In genomic region chr9:130599625-130600024, GRCh38 we compare ENCODE assay signal across 20 cellular contexts.
"Had no signal": no experiment of that assay in that cellular context is flagged by ENCODE, and none has a peak within 500 bp of the region (broad histone marks: within the 10 kb centered on the region; RNA-seq: fewer than 3 reads in every experiment).

No MANE protein-coding gene starts in this region.

- DNase-seq: activated CD8-positive, alpha-beta memory T cell treated with anti-CD3 and anti-CD28 coated beads, Interleukin-2, amount 10 ng/mL, durations not matched to agents 7 days and 5 days; activated effector memory CD4-positive, alpha-beta T cell treated with Interleukin-2 at 50 U/mL for 16 hours; activated T-cell treated with anti-CD3 and anti-CD28 coated beads, Interleukin-2, amount 50 U/mL, for 24 hours; brain microvascular endothelial cell; cerebellar nuclear complex; dermis blood vessel endothelial cell; erythroblast; left cardiac atrium; naive thymus-derived CD8-positive, alpha-beta T cell; nucleus accumbens; spleen; stimulated activated CD4-positive, alpha-beta T cell treated with anti-CD3 and anti-CD28 coated beads, Interleukin-1b, Interleukin-23, amount 100 ng/mL, for 48 hours; stimulated activated naive CD4-positive, alpha-beta T cell; substantia nigra; transverse colon had no signal

- ATAC-seq: activated CD8-positive, alpha-beta memory T cell treated with anti-CD3 and anti-CD28 coated beads, Interleukin-2, amount 10 ng/mL, durations not matched to agents 7 days and 5 days; left cardiac atrium; naive thymus-derived CD8-positive, alpha-beta T cell; sciatic nerve had no signal

- H3K27me3 Mint-ChIP-seq: activated CD8-positive, alpha-beta memory T cell treated with anti-CD3 and anti-CD28 coated beads, Interleukin-2, amount 10 ng/mL, durations not matched to agents 7 days and 5 days; activated naive CD8-positive, alpha-beta T cell; activated T-cell treated with anti-CD3 and anti-CD28 coated beads, Interleukin-2, amount 50 U/mL, for 24 hours; naive thymus-derived CD8-positive, alpha-beta T cell; progenitor cell of endocrine pancreas had no signal

- H3K9me3 Mint-ChIP-seq: activated T-cell treated with anti-CD3 and anti-CD28 coated beads, Interleukin-2, amount 50 U/mL, for 24 hours; naive thymus-derived CD8-positive, alpha-beta T cell; T-helper 1 cell treated with Interleukin-12 subunit alpha and Interleukin-12 subunit beta and Interleukin-4 antibody, amounts not matched to agents 30 μg/mL and 1 μg/mL, for 36 hours had no signal

- H3K4me1 Mint-ChIP-seq: activated CD8-positive, alpha-beta memory T cell treated with anti-CD3 and anti-CD28 coated beads, Interleukin-2, amount 10 ng/mL, durations not matched to agents 7 days and 5 days had no signal

- H3K27ac ChIP-seq: brain microvascular endothelial cell, spleen, transverse colon had no signal

- H3K4me1 ChIP-seq: spleen, transverse colon had no signal

- H3K9me3 ChIP-seq: spleen, transverse colon had no signal

- H3K27me3 ChIP-seq: brain microvascular endothelial cell, spleen, transverse colon had no signal

- H3K27ac Mint-ChIP-seq: activated naive CD8-positive, alpha-beta T cell; activated T-cell treated with anti-CD3 and anti-CD28 coated beads, Interleukin-2, amount 50 U/mL, for 24 hours; progenitor cell of endocrine pancreas; T-helper 1 cell treated with Interleukin-12 subunit alpha and Interleukin-12 subunit beta and Interleukin-4 antibody, amounts not matched to agents 30 μg/mL and 1 μg/mL, for 36 hours had no signal

- H3K4me3 ChIP-seq: lung, spleen, transverse colon had no signal

- H3K4me3 Mint-ChIP-seq: activated CD8-positive, alpha-beta memory T cell treated with anti-CD3 and anti-CD28 coated beads, Interleukin-2, amount 10 ng/mL, durations not matched to agents 7 days and 5 days; activated naive CD8-positive, alpha-beta T cell; activated T-cell treated with anti-CD3 and anti-CD28 coated beads, Interleukin-2, amount 50 U/mL, for 24 hours; naive thymus-derived CD8-positive, alpha-beta T cell; T-helper 1 cell treated with Interleukin-12 subunit alpha and Interleukin-12 subunit beta and Interleukin-4 antibody, amounts not matched to agents 30 μg/mL and 1 μg/mL, for 36 hours had no signal
